ENCODE assay signal across 20 cellular contexts in genomic region chr15:39591141-39591895, GRCh38. TPM values are rescaled to one million over a fixed set of nuclear protein-coding genes. Genes with fewer than 3 reads are reported as not detected.
DNase-seq lines count a peak whose midpoint lies in the region; ATAC-seq, FAIRE-seq and TF ChIP-seq lines count a peak whose summit lies in the region.
"Had no signal": no experiment of that assay in that cellular context is flagged by ENCODE, and none has a peak within 500 bp of the region (broad histone marks: within the 10 kb centered on the region; RNA-seq: fewer than 3 reads in every experiment).

No MANE protein-coding gene starts in this region.

- H4K91ac ChIP-seq in H1 (replicated peaks; ENCODE audit: insufficient read length, low read length), result no peak overlapping the region

- no peak for ATAC-seq in Right ventricle myocardium inferior
- ATAC-seq in HG02973 (IDR thresholded peaks at IDR 0.05; ENCODE audit: unreplicated experiment), result no peak
- ATAC-seq: gastrocnemius medialis, HCT116, K562, left lobe of liver, right cardiac atrium, WTC11 had no signal

- WGBS in H1 (ENCODE audit: extremely low coverage in 1 of 2, insufficient coverage in 1 of 2, insufficient read length in 1 of 2, insufficient replicate concordance in 2 of 2, low coverage in 1 of 2, low lambda C conversion rate in 2 of 2, missing lambda C conversion rate in 1 of 2), 2 experiments, result 94% methylated on average over 11 of the region's 11 CpGs; no CpG with 5 or more reads in 1 of the 2 experiments

- H3K9ac ChIP-seq in H1 (replicated peaks in 1 of 4; ENCODE audit: extremely low read depth in 1 of 4, low read depth in 3 of 4, low read length in 3 of 4), result no peak overlapping the region

- no peak for FAIRE-seq in H1 (lab: Jason Lieb, UNC)
- FAIRE-seq: K562 had no signal

- H2BK20ac ChIP-seq in H1 (ENCODE audit: low read length), result no peak overlapping the region

- intact Hi-C loops in Right ventricle myocardium inferior (cut with DNase I), result no loop called here

- H2BK12ac ChIP-seq in H1 (ENCODE audit: low read depth, low read length), result no peak overlapping the region

- no peaks in the 10 kb centered on the region for H3K4me1 ChIP-seq in H1 (replicated peaks in 1 of 4; ENCODE audit: control insufficient read depth in 3 of 4, insufficient read depth in 4 of 4, low read length in 3 of 4)
- H3K4me1 ChIP-seq: gastrocnemius medialis had no signal

- H3K79me2 ChIP-seq in H1 (ENCODE audit: control insufficient read depth in 1 of 2, insufficient read depth in 2 of 2, low read length in 2 of 2), result no peaks in the 10 kb centered on the region

- H2BK15ac ChIP-seq in H1 (ENCODE audit: low read length), result no peak overlapping the region

- POLR2A ChIA-PET in H1 (lab: Charles Lee; ENCODE audit: partially characterized antibody), result interaction anchor here (1.6 to 16.2 kb wide), 2 partner anchors 10 to 14 kb away, joined by 5 to 117 read pairs; partner anchors contain the start of gene THBS1

- H4K20me1 ChIP-seq in H1 (replicated peaks in 1 of 2; ENCODE audit: control insufficient read depth in 1 of 2, insufficient read depth in 2 of 2, low read length in 2 of 2), result peaks cover 0 to 2% of the 10 kb centered on the region in 2 experiments

- peaks cover 60 to 99% (median 89%) of the 10 kb centered on the region in 4 experiments for H3K36me3 ChIP-seq in H1 (ENCODE audit: control insufficient read depth in 2 of 4, insufficient read depth in 4 of 4, low read length in 3 of 4)
- H3K36me3 ChIP-seq: neutrophil had no signal

- no peak overlapping the region for H3K23ac ChIP-seq in H1 (ENCODE audit: insufficient read length)

- no peak overlapping the region for H3K56ac ChIP-seq in H1 (replicated peaks; ENCODE audit: insufficient read length, low read depth, low read length)

- H3K4me3 ChIP-seq in AG09309 (ENCODE audit: control insufficient read depth, low read depth, low read length), result peak overlapping the region; percentile 1
- H3K4me3 ChIP-seq in H1 (ENCODE audit: extremely low read depth in 1 of 4, insufficient read depth in 2 of 4, low read depth in 3 of 4, low read length in 4 of 4), result no peak overlapping the region
- H3K4me3 ChIP-seq: gastrocnemius medialis, K562 had no signal

- H4K8ac ChIP-seq in H1 (ENCODE audit: extremely low read depth, insufficient read depth, low read length), result no peak overlapping the region

- no peak overlapping the region for H3K14ac ChIP-seq in H1 (ENCODE audit: insufficient read length)

- peak; percentile 29 to 77 for TF ChIP-seq POLR2A in H1 (IDR thresholded peaks at IDR 0.05; ENCODE audit: control extremely low read depth in 1 of 2, low read depth in 2 of 2, low read length in 2 of 2)

- H3K27ac ChIP-seq in H1 (ENCODE audit: low read depth, low read length), result no peak overlapping the region
- H3K27ac ChIP-seq: gastrocnemius medialis, neutrophil had no signal

- no peak overlapping the region for H3K18ac ChIP-seq in H1 (ENCODE audit: extremely low read depth, low read length)

- no peaks in the 10 kb centered on the region for H3K27me3 ChIP-seq in H1 (replicated peaks in 1 of 4; ENCODE audit: control insufficient read depth in 3 of 4, extremely low read depth in 1 of 4, insufficient read depth in 3 of 4, low read length in 3 of 4)
- H3K27me3 ChIP-seq: gastrocnemius medialis, neutrophil had no signal

- TF ChIP-seq RAD21 in H1 (IDR thresholded peaks at IDR 0.05 in 1 of 2, conservative IDR thresholded peaks at IDR 0.05 in 1 of 2; ENCODE audit: low read depth in 2 of 2, low read length in 2 of 2), result no peak

- H2AK5ac ChIP-seq in H1 (ENCODE audit: low read depth, low read length), result no peak overlapping the region

- DNase-seq in AG09309 (ENCODE audit: low read depth) (peak; percentile 76), LHCN-M2 (ENCODE audit: low read depth) (peak; percentile 50), H1 (ENCODE audit: low read depth in 1 of 2, low spot score in 2 of 2) (no peak), kidney tubule cell (ENCODE audit: low spot score) (peak; percentile 31), T-helper 2 cell (no peak), Right ventricle myocardium inferior (ENCODE audit: missing footprints) (no peak), occipital lobe (lab: John Stamatoyannopoulos, UW) (no peak)
- DNase-seq: DND-41, gastrocnemius medialis, NCI-H1092, NCI-H2081 treated with DMSO at 0.1 percent for 48 hours, NCI-H510A treated with DMSO at 0.1 percent for 48 hours, right cardiac atrium, SHP77 had no signal

- no peaks in the 10 kb centered on the region for H3K9me3 ChIP-seq in H1 (ENCODE audit: insufficient read depth in 2 of 2, low read depth in 1 of 2, low read length in 1 of 2)
- H3K9me3 ChIP-seq: gastrocnemius medialis, neutrophil had no signal

- H4K5ac ChIP-seq in H1 (ENCODE audit: insufficient read length, low read depth, low read length), result no peak overlapping the region

- H3K4me2 ChIP-seq in H1 (ENCODE audit: insufficient read depth in 1 of 2, low read depth in 2 of 2, low read length in 2 of 2), result no peak overlapping the region

- no peaks in the 10 kb centered on the region for H3K23me2 ChIP-seq in H1 (ENCODE audit: low read depth, low read length)

- no peak for TF ChIP-seq EP300 in H1 (IDR thresholded peaks at IDR 0.05; ENCODE audit: borderline replicate concordance in 1 of 2, low read depth in 2 of 2, low read length in 2 of 2)

- TF ChIP-seq CTCF in AG09309 (IDR thresholded peaks at IDR 0.05; ENCODE audit: control insufficient read depth, insufficient read depth, low read depth, low read length, missing control alignments), result no peak
- TF ChIP-seq CTCF in H1 (IDR thresholded peaks at IDR 0.05; ENCODE audit: control extremely low read depth in 1 of 3, insufficient read depth in 1 of 3, low read depth in 1 of 3, low read length in 3 of 3), result no peak

- H2BK120ac ChIP-seq in H1 (replicated peaks; ENCODE audit: low read depth, low read length), result no peak overlapping the region

- no peaks in the 10 kb centered on the region for H3K79me1 ChIP-seq in H1 (ENCODE audit: low read depth, low read length)

- CTCF ChIA-PET in H1 (lab: Charles Lee; ENCODE audit: partially characterized antibody), result interaction anchor here (1.5 to 1.9 kb wide), 4 partner anchors 9 to 165 kb away, joined by 4 to 15 read pairs (median 5); no protein-coding TSS in a partner anchor

- no peak overlapping the region for H2BK5ac ChIP-seq in H1 (ENCODE audit: low read depth, low read length)

- H2AFZ ChIP-seq in H1 (ENCODE audit: low read length), result no peak overlapping the region

- no peak overlapping the region for H3K4ac ChIP-seq in H1 (replicated peaks; ENCODE audit: insufficient read length, low read depth, low read length)

TF ChIP-seq in H1, 55 proteins besides CTCF, POLR2A, EP300 and RAD21:
- no peak for TF ChIP-seq NRF1 (IDR thresholded peaks at IDR 0.05; ENCODE audit: low read depth, low read length)
- peak; percentile 65 for TF ChIP-seq POLR2AphosphoS5 (IDR thresholded peaks at IDR 0.05; ENCODE audit: low read depth, low read length)
TF ChIP-seq in H1: peak in this region for 1.

RNA-seq across cellular contexts. Expression of gene THBS1, which starts 10.4 kb away (rescaled TPM):
- total RNA-seq in LHCN-M2 (2014; rRNA removed) (2,731 and 2,850 TPM in 2 replicates), Right ventricle myocardium inferior (35.4 TPM), occipital lobe (171 TPM)
- 2,014 TPM for polyA plus RNA-seq in LHCN-M2 (2012)
- total RNA-seq in H1 (2021; fragmentation: NEBNext Ultra II Directional; extraction: Animal tissue kit (Norgen Biotek cat#: 25700)), result 63.3 and 66.7 TPM in 2 replicates
- polyA plus RNA-seq in H1 (2011; rRNA removed), result 10.3 and 21.7 TPM in 2 replicates
- polyA plus RNA-seq in H1 (2011; cell fraction: cytosol; rRNA removed), result 10.6 TPM
- 92.0 TPM for polyA plus RNA-seq in H1 (2011; cell fraction: nucleus; rRNA removed)
- 14.3 to 28.9 TPM (median 22.0 TPM) in 4 replicates for polyA plus RNA-seq in H1 (2012, experiment 1 of 2)
- polyA plus RNA-seq in H1 (2012, experiment 2 of 2), result 1.6 TPM
- polyA plus RNA-seq in H1 (2013, experiment 1 of 2), result 19.2 TPM
- 20.2 TPM for polyA plus RNA-seq in H1 (2013, experiment 2 of 2)
- polyA minus RNA-seq in H1 (2011; rRNA and poly(A)+ RNA removed), result 87.9 and 131 TPM in 2 replicates
- 100 TPM for polyA minus RNA-seq in H1 (2011; cell fraction: cytosol; rRNA and poly(A)+ RNA removed)
- polyA minus RNA-seq in H1 (2011; cell fraction: nucleus; rRNA and poly(A)+ RNA removed), result 293 TPM

Comparison
In these comparisons a context has a peak if more than half of its experiments do, and no peak if none do; other contexts are left out.
1. DNase-seq: peak in AG09309 (single experiment), LHCN-M2 (single experiment) and kidney tubule cell (single experiment); none in H1 (0 of 2), T-helper 2 cell (0 of 5), Right ventricle myocardium inferior (single experiment) and occipital lobe (single experiment).
2. RNA of gene THBS1, which starts 10.4 kb away (total RNA-seq): 2,731 to 2,850 TPM in LHCN-M2; 171 TPM in occipital lobe (single experiment), 63.3 to 66.7 TPM in H1 and 35.4 TPM in Right ventricle myocardium inferior (single experiment); every median in the first group is over 10 times any median in the second.